ENCODE assay signal across 15 cellular contexts in genomic region chr19:45511074-45511473, GRCh38. TPM values are rescaled to one million over a fixed set of nuclear protein-coding genes. Genes with fewer than 3 reads are reported as not detected.
DNase-seq lines count a peak whose midpoint lies in the region; FAIRE-seq and TF ChIP-seq lines count a peak whose summit lies in the region.
"Had no signal": no experiment of that assay in that cellular context is flagged by ENCODE, and none has a peak within 500 bp of the region (broad histone marks: within the 10 kb centered on the region; RNA-seq: fewer than 3 reads in every experiment).

No MANE protein-coding gene starts in this region.

- FAIRE-seq in GM19239 (lab: Jason Lieb, UNC), result peak; percentile 63

- H3K4me1 ChIP-seq in adrenal gland (replicated peaks in 1 of 2), result peaks cover 19 to 48% of the 10 kb centered on the region in 2 donors

- DNase-seq in CD14-positive monocyte (ENCODE audit: low spot score) (no peak), GM19239 (ENCODE audit: insufficient read length, low spot score) (no peak), adrenal gland (no peak), activated gamma-delta T cell (lab: John Stamatoyannopoulos, UW) (no peak), HUDEP-2 (lab: John Stamatoyannopoulos, UW; ENCODE audit: unreplicated experiment in 76 of 76) (no peak)
- no peak for DNase-seq in activated naive CD8-positive, alpha-beta T cell treated with anti-CD3 and anti-CD28 coated beads for 36 hours
- DNase-seq in stimulated activated CD4-positive, alpha-beta T cell treated with anti-CD3 and anti-CD28 coated beads, Interleukin-15, amount 100 ng/mL, for 24 hours, result no peak
- DNase-seq: activated CD4-positive, alpha-beta T cell treated with anti-CD3 and anti-CD28 coated beads for 4 hours; dermis blood vessel endothelial cell; mesendoderm; NCI-H1048; retina; stimulated activated CD4-positive, alpha-beta T cell treated with anti-CD3 and anti-CD28 coated beads, Interleukin-4, amount 100 ng/mL, for 1 hour had no signal

- TF ChIP-seq CTCF in CD14-positive monocyte (IDR thresholded peaks at IDR 0.05) (no peak), nephron (IDR thresholded peaks at IDR 0.05; ENCODE audit: unreplicated experiment in 3 of 3) (no peak), adrenal gland (IDR thresholded peaks at IDR 0.05) (no peak)

- no peaks in the 10 kb centered on the region for H3K36me3 ChIP-seq in adrenal gland (replicated peaks in 1 of 2)

- H3K9me3 Mint-ChIP-seq in CD14-positive monocyte (no peaks in the 10 kb centered on the region), nephron (no peaks in the 10 kb centered on the region)
- no peaks in the 10 kb centered on the region for H3K9me3 Mint-ChIP-seq in activated naive CD8-positive, alpha-beta T cell treated with anti-CD3 and anti-CD28 coated beads for 36 hours

- H3K27me3 Mint-ChIP-seq in CD14-positive monocyte (ENCODE audit: low read depth in 3 of 3), result no peaks in the 10 kb centered on the region
- H3K27me3 Mint-ChIP-seq in activated naive CD8-positive, alpha-beta T cell treated with anti-CD3 and anti-CD28 coated beads for 36 hours, result no peaks in the 10 kb centered on the region
- peaks cover 3% of the 10 kb centered on the region for H3K27me3 Mint-ChIP-seq in nephron (ENCODE audit: low read depth)

- H3K27me3 ChIP-seq in adrenal gland, result no peaks in the 10 kb centered on the region

- H3K4me1 Mint-ChIP-seq in CD14-positive monocyte (peaks cover 70% of the 10 kb centered on the region), nephron (peaks cover 22% of the 10 kb centered on the region)
- peaks cover 57% of the 10 kb centered on the region for H3K4me1 Mint-ChIP-seq in activated naive CD8-positive, alpha-beta T cell treated with anti-CD3 and anti-CD28 coated beads for 36 hours

- H3K36me3 Mint-ChIP-seq in CD14-positive monocyte, result peaks cover 33 to 58% of the 10 kb centered on the region in 2 donors
- H3K36me3 Mint-ChIP-seq in activated naive CD8-positive, alpha-beta T cell treated with anti-CD3 and anti-CD28 coated beads for 36 hours, result peaks cover 12% of the 10 kb centered on the region
- no peaks in the 10 kb centered on the region for H3K36me3 Mint-ChIP-seq in nephron (ENCODE audit: low read depth)

- 90 to 94% (median 92%) methylated on average over 5 of the region's 5 CpGs for WGBS in adrenal gland, 4 donors

- H3K9me3 ChIP-seq in adrenal gland (replicated peaks in 1 of 3), result no peaks in the 10 kb centered on the region

- H3K4me3 ChIP-seq in adrenal gland, result no peak overlapping the region

- H3K4me3 Mint-ChIP-seq in CD14-positive monocyte, result peak overlapping the region; percentile 61 to 68
- H3K4me3 Mint-ChIP-seq in activated naive CD8-positive, alpha-beta T cell treated with anti-CD3 and anti-CD28 coated beads for 36 hours, result peak overlapping the region; percentile 7
- H3K4me3 Mint-ChIP-seq in nephron, result peak overlapping the region in 2 of 3 experiments; percentile 47 to 72

- intact Hi-C loops in CD14-positive monocyte (cut with micrococcal nuclease) (no loop called here), adrenal gland (cut with DNase I) (no loop called here)

- no peak for TF ChIP-seq POLR2A in adrenal gland (IDR thresholded peaks at IDR 0.05)

- H3K27ac Mint-ChIP-seq in CD14-positive monocyte (peak overlapping the region in 6 of 7 donors; percentile 16 to 97 (median 63)), nephron (peak overlapping the region in 1 of 3 experiments; percentile 43)
- peak overlapping the region; percentile 51 for H3K27ac Mint-ChIP-seq in activated naive CD8-positive, alpha-beta T cell treated with anti-CD3 and anti-CD28 coated beads for 36 hours

- no peak overlapping the region for H3K27ac ChIP-seq in adrenal gland
- H3K27ac ChIP-seq: C4-2B had no signal

RNA-seq across cellular contexts. Expression of gene VASP, which starts 3.8 kb away (rescaled TPM):
- polyA plus RNA-seq in CD14-positive monocyte (100 to 1,000 TPM; 132 to 144 TPM), adrenal gland (10 to 100 TPM; 30.2 to 96.2 (median 62.9) TPM)
- total RNA-seq in activated naive CD8-positive, alpha-beta T cell treated with anti-CD3 and anti-CD28 coated beads for 36 hours, result 100 to 1,000 TPM; 133 to 134 TPM
- total RNA-seq in adrenal gland, result 100 to 1,000 TPM in 2 of 8 donors, 10 to 100 TPM in 6; 41.4 to 118 (median 68.8) TPM

RNA-seq across cellular contexts. Expression of gene PPM1N, which starts 12.8 kb away (rescaled TPM):
- polyA plus RNA-seq in CD14-positive monocyte (1 to 10 TPM; 1.3 to 2.7 TPM), adrenal gland (1 to 10 TPM in 2 of 3 donors, under 1 TPM in 1; 0.99 to 3.7 (median 1.7) TPM)
- total RNA-seq in activated naive CD8-positive, alpha-beta T cell treated with anti-CD3 and anti-CD28 coated beads for 36 hours, result 1 to 10 TPM; 1.4 to 1.9 TPM
- 1 to 10 TPM in 6 of 8 donors, not detected in 2; 1.2 to 2.5 (median 1.7) TPM for total RNA-seq in adrenal gland

RNA-seq across cellular contexts. Expression of gene RTN2, which starts 14.2 kb away (rescaled TPM):
- polyA plus RNA-seq in CD14-positive monocyte, result 1 to 10 TPM; 1.5 to 2.7 TPM
- 1 to 10 TPM; 1.3 to 1.8 TPM for total RNA-seq in activated naive CD8-positive, alpha-beta T cell treated with anti-CD3 and anti-CD28 coated beads for 36 hours
- total RNA-seq in adrenal gland, result 10 to 100 TPM in 7 of 8 donors, 1 to 10 TPM in 1; 8.6 to 65.8 (median 20.7) TPM
- polyA plus RNA-seq in adrenal gland, result 10 to 100 TPM in 1 of 3 donors, 1 to 10 TPM in 2; 4.8 to 11.8 (median 7.4) TPM

RNA-seq across cellular contexts. Expression of gene FOSB, which starts 43.3 kb away (rescaled TPM):
- polyA plus RNA-seq in CD14-positive monocyte (10 to 100 TPM; 27.3 to 28.2 TPM), adrenal gland (10 to 100 TPM in 1 of 3 donors, 1 to 10 TPM in 1, under 1 TPM in 1; 0.95 to 11.1 (median 4.3) TPM)
- total RNA-seq in activated naive CD8-positive, alpha-beta T cell treated with anti-CD3 and anti-CD28 coated beads for 36 hours, result 10 to 100 TPM in 1 of 2 experiments, 1 to 10 TPM in 1; 9.7 to 10.5 TPM
- 10 to 100 TPM in 1 of 8 donors, 1 to 10 TPM in 7; 1.0 to 21.7 (median 2.8) TPM for total RNA-seq in adrenal gland

Comparison
In these comparisons a context has a peak if more than half of its experiments do, and no peak if none do; other contexts are left out.
1. H3K4me3 Mint-ChIP-seq: peak in every context shown above with its lines; median percentile 64 in CD14-positive monocyte; 60 in nephron; 7 in activated naive CD8-positive, alpha-beta T cell treated with anti-CD3 and anti-CD28 coated beads for 36 hours.